1 cellular context compared by ENCODE assay signal in the genomic region with DNA sequence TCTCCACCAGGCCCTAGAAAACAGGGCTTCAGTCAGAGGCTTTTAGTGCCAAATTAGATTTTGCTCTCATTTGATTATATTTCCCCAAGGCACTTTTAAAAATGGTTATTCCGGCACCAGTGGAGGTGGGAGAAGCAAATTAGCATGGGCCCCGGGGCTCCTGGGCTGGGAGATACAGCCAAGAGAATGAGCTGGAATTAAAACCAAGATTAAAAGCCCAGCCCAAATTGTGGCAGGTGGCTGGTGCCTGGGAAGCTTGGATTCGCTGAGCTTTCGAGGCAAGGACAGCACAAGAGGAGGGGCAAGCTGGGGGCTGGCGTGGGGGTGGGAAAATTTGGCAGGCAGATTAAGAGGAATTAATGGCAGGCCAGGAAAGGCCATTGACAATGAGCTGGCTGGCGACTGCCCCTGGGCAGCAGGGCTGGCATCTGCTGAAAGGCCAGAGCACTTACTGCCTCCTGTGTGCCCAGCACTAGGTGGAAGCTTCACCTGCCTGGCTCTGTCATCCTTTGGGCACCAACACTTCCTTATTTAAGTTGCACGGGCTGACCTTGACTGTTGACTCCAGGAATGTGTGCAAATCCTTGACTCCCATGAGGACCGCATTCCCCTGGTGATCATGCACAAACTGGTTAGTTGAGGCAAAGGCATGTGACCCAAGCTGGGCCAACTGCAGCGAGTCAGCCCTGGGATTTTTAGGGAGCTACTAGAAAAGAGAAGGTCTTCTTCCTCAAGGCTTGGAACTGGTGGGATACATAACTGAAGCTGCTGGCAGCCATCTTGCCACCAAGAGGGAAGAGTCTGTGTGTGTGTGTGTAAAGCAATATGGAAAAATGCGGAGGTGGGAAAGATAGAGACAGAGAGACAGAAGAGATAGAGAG.
TF ChIP-seq lines count a peak whose summit lies in the region.

No MANE protein-coding gene starts in this region.

TF ChIP-seq in HepG2, 621 proteins besides CTCF, POLR2A, EP300 and RAD21 (continued from another document):
- TF ChIP-seq ZSCAN30 (CRISPR knock-in tag; IDR thresholded peaks at IDR 0.05) (0 out of 2 replicates have a peak, but pooled peaks have one; percentile 13), ZNF180 (CRISPR knock-in tag; IDR thresholded peaks at IDR 0.05; ENCODE audit: borderline replicate concordance, low read depth) (no peak), SMAD9 (CRISPR knock-in tag; IDR thresholded peaks at IDR 0.05) (no peak), ELF3 (CRISPR knock-in tag; IDR thresholded peaks at IDR 0.05) (0 out of 2 replicates have a peak, but pooled peaks have one; percentile 7), SALL1 (CRISPR knock-in tag; IDR thresholded peaks at IDR 0.05) (0 out of 2 replicates have a peak, but pooled peaks have one; percentile 11), ZNF30 (CRISPR knock-in tag; IDR thresholded peaks at IDR 0.05) (0 out of 2 replicates have a peak, but pooled peaks have one; percentile 26)
- TF ChIP-seq, protein P1, sequence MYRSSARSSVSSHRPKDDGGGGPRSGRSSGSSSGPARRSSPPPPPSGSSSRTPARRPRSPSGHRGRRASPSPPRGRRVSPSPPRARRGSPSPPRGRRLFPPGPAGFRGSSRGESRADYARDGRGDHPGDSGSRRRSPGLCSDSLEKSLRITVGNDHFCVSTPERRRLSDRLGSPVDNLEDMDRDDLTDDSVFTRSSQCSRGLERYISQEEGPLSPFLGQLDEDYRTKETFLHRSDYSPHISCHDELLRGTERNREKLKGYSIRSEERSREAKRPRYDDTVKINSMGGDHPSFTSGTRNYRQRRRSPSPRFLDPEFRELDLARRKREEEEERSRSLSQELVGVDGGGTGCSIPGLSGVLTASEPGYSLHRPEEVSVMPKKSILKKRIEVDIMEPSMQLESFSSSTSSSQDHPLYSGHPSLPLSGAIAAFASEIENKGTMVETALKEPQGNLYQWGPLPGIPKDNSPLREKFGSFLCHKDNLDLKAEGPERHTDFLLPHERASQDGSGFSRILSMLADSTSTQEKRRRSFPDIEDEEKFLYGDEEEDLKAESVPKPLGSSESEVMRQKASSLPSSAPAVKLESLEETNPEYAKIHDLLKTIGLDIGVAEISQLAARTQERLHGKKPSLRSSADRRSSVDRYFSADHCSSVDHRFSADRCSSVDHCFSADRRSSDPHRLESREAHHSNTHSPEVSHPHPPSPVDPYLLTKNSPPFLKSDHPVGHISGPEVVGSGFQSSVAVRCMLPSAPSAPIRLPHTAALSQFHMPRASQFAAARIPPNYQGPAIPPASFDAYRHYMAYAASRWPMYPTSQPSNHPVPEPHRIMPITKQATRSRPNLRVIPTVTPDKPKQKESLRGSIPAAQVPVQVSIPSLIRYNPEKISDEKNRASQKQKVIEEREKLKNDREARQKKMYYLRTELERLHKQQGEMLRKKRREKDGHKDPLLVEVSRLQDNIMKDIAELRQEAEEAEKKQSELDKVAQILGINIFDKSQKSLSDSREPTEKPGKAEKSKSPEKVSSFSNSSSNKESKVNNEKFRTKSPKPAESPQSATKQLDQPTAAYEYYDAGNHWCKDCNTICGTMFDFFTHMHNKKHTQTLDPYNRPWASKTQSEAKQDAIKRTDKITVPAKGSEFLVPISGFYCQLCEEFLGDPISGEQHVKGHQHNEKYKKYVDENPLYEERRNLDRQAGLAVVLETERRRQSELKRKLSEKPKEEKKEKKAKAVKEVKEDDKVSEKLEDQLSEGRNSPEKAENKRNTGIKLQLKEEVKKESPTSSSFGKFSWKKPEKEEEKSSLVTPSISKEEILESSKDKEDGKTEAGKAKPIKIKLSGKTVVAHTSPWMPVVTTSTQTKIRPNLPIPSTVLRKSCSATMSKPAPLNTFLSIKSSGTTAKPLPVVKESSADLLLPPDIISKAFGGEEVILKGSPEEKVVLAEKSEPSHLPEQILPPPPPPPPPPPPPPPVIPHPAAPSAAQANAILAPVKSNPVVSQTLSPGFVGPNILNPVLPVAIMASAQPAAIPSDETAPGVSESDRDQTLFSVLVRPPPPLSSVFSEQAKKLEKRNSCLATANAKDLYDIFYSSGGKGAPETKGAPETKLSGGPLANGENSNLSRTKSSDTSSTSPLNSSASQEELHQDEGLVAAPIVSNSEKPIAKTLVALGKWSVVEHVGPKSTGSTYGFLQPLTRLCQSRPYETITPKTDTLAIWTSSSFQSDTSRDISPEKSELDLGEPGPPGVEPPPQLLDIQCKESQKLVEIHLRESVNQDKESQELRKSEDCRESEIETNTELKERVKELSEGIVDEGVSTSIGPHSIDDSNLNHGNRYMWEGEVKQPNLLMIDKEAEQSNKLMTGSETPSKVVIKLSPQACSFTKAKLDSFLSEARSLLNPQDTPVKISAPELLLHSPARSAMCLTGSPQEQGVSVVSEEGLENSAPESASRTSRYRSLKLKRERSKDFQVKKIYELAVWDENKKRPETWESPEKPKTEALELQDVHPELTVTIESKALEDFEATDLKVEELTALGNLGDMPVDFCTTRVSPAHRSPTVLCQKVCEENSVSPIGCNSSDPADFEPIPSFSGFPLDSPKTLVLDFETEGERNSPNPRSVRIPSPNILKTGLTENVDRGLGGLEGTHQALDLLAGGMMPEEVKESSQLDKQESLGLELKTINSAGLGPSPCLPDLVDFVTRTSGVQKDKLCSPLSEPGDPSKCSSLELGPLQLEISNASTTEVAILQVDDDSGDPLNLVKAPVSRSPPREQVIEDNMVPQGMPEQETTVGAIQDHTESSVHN (CRISPR knock-in tag; IDR thresholded peaks at IDR 0.05) = 0 out of 2 replicates have a peak, but pooled peaks have one; percentile 45
- TF ChIP-seq, protein P2, sequence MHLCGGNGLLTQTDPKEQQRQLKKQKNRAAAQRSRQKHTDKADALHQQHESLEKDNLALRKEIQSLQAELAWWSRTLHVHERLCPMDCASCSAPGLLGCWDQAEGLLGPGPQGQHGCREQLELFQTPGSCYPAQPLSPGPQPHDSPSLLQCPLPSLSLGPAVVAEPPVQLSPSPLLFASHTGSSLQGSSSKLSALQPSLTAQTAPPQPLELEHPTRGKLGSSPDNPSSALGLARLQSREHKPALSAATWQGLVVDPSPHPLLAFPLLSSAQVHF (CRISPR knock-in tag; IDR thresholded peaks at IDR 0.05) = no peak
